ENCODE assay signal across 8 cellular contexts in the genomic region with DNA sequence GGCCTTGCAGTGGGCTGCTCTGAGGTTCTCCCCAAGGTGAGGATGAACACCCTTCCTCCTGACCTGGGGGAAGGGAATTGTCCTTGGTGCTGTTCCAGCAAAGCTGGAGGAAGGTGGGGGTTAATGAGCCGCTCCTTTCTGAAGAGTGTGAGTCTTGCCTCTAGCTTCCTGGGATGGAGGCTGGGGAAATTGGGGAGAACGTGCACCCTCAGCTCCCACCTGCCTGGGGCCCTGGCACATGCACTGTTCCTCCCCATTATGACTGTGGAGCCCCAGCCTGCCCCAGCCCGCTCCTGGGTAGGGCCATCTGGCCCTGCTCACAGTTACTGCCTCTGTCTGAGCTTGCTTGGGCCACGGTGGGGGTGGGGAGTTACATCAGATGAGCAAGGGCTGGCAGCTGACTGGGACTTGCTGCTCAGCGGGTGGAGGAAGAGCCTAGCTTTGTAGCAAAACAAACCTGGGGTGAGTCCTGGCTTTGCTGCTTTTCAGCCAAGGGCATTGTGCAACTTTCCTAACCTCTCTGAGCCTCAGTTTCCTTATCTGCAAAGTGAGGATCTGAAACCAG. TPM values are rescaled to one million over a fixed set of nuclear protein-coding genes. Genes with fewer than 3 reads are reported as not detected.
DNase-seq lines count a peak whose midpoint lies in the region; ATAC-seq and TF ChIP-seq lines count a peak whose summit lies in the region.

No MANE protein-coding gene starts in this region.

- no peak overlapping the region for H3K4me3 ChIP-seq in ovary

- WGBS in ovary, 3 donors: 31 to 42% (median 38%) methylated on average over 5 of the region's 5 CpGs

- no peaks in the 10 kb centered on the region for H3K27me3 ChIP-seq in ovary

- H3K9me3 ChIP-seq in ovary: no peaks in the 10 kb centered on the region

- no peak for TF ChIP-seq POLR2A in ovary (IDR thresholded peaks at IDR 0.05)

- peaks cover 12% of the 10 kb centered on the region for H3K4me1 ChIP-seq in ovary (ENCODE audit: insufficient read depth)

- no peak for TF ChIP-seq CTCF in ovary (IDR thresholded peaks at IDR 0.05)

- ATAC-seq in HG03097 (IDR thresholded peaks at IDR 0.05; ENCODE audit: low FRiP score, unreplicated experiment): no peak
- ATAC-seq in HG02678 (IDR thresholded peaks at IDR 0.05; ENCODE audit: unreplicated experiment): no peak

- H3K27ac ChIP-seq in ovary: no peak overlapping the region

- no peak for TF ChIP-seq EP300 in ovary (IDR thresholded peaks at IDR 0.05)

- no peaks in the 10 kb centered on the region for H3K36me3 ChIP-seq in ovary

- DNase-seq in stimulated activated CD4-positive, alpha-beta T cell treated with anti-CD3 and anti-CD28 coated beads, Interleukin-1b, Interleukin-23, amount 100 ng/mL, for 48 hours: peak; percentile 35
- no peak for DNase-seq in stimulated activated CD4-positive, alpha-beta T cell treated with anti-CD3 and anti-CD28 coated beads, Interleukin-2, amount 100 ng/mL, for 48 hours
- peak; percentile 82 for DNase-seq in SK-N-DZ (ENCODE audit: low spot score)
- DNase-seq in fibroblast of the conjunctiva (ENCODE audit: low read depth): peak; percentile 70
- peak in 4 of 5 donors; percentile 58 to 75 (median 72) for DNase-seq in ovary
- no peak for DNase-seq in NCI-H1048 (lab: John Stamatoyannopoulos, UW)

- intact Hi-C loops in ovary (cut with DNase I): no loop called here

RNA-seq across cellular contexts. Expression of a gene that starts 11.1 kb away (rescaled TPM):
- polyA plus RNA-seq in SK-N-DZ (2014; cell fraction: cytosol; rRNA removed): 0.09 TPM in 1 of 2 replicates, not detected in the other
- polyA plus RNA-seq in SK-N-DZ (2014; cell fraction: nucleus; rRNA removed): not detected in 2 replicates
- 1 to 10 TPM in 1 of 7 donors, under 1 TPM in 2, not detected in 4; 0.13 to 6.2 (median 0.95) TPM for total RNA-seq in ovary
- polyA plus RNA-seq in ovary: under 1 TPM in 1 of 2 donors, not detected in 1; 0.13 TPM

RNA-seq across cellular contexts. Expression of a gene that starts 47.1 kb away (rescaled TPM):
- polyA plus RNA-seq in SK-N-DZ (2014; cell fraction: cytosol; rRNA removed): 21.3 and 26.0 TPM in 2 replicates
- 15.1 and 20.9 TPM in 2 replicates for polyA plus RNA-seq in SK-N-DZ (2014; cell fraction: nucleus; rRNA removed)
- 1,000 to 10,000 TPM in 5 of 7 donors, 100 to 1,000 TPM in 2; 457 to 3,447 (median 1,460) TPM for total RNA-seq in ovary
- polyA plus RNA-seq in ovary: 100 to 1,000 TPM; 634 to 809 TPM

Comparison
In these comparisons a context has a peak if more than half of its experiments do, and no peak if none do; other contexts are left out.
1. DNase-seq: peak in stimulated activated CD4-positive, alpha-beta T cell treated with anti-CD3 and anti-CD28 coated beads, Interleukin-1b, Interleukin-23, amount 100 ng/mL, for 48 hours (single experiment), SK-N-DZ (single experiment), fibroblast of the conjunctiva (single experiment) and ovary (4 of 5); none in stimulated activated CD4-positive, alpha-beta T cell treated with anti-CD3 and anti-CD28 coated beads, Interleukin-2, amount 100 ng/mL, for 48 hours (0 of 2) and NCI-H1048 (single experiment).